21 cellular contexts compared by ENCODE assay signal in the genomic region with DNA sequence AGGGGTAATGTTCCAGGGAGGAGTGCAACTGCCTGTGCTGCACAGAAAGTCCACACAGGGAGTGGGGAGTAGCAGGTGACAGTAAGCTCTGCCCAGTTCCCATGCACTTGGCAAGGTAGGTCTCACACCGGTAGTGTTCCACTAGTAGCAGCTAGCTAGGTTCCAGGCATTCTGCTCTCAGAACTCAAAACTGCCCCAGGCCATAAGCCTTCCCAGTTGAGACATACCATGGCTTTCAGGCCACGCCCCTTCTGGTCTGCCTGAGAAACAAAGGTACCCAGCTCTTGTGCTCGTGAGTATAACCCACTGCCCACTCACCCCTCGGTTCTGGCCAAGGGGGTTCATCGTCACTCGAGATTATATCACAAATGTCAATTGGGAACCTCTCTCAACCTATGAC. TPM values are rescaled to one million over a fixed set of nuclear protein-coding genes. Genes with fewer than 3 reads are reported as not detected.
DNase-seq lines count a peak whose midpoint lies in the region; ATAC-seq and TF ChIP-seq lines count a peak whose summit lies in the region.
"Had no signal": no experiment of that assay in that cellular context is flagged by ENCODE, and none has a peak within 500 bp of the region (broad histone marks: within the 10 kb centered on the region; RNA-seq: fewer than 3 reads in every experiment).

No MANE protein-coding gene starts in this region.

- H3K36me3 ChIP-seq in BLaER1, result peaks cover 59% of the 10 kb centered on the region
- peaks cover 14% of the 10 kb centered on the region for H3K36me3 ChIP-seq in Karpas-422 (ENCODE audit: insufficient read depth, low read length)
- no peaks in the 10 kb centered on the region for H3K36me3 ChIP-seq in mucosa of descending colon (ENCODE audit: low read depth)

- H3K9me3 ChIP-seq in BLaER1 (peaks cover 78% of the 10 kb centered on the region), Karpas-422 (ENCODE audit: low read length) (peaks cover 40% of the 10 kb centered on the region), mucosa of descending colon (peaks cover 14% of the 10 kb centered on the region)
- H3K9me3 ChIP-seq: BE2C had no signal

- no peak for TF ChIP-seq CTCF in mucosa of descending colon (IDR thresholded peaks at IDR 0.05)

- H4K20me1 ChIP-seq in BLaER1 (peaks cover 20% of the 10 kb centered on the region; the same call in 1 of the 2 replicates), Karpas-422 (ENCODE audit: insufficient read depth, low read depth, low read length) (no peaks in the 10 kb centered on the region)

- peaks cover 91% of the 10 kb centered on the region for H3K79me2 ChIP-seq in Karpas-422 (ENCODE audit: low read length)

- H3K27me3 ChIP-seq in BLaER1 (no peaks in the 10 kb centered on the region), Karpas-422 (ENCODE audit: low read length) (no peaks in the 10 kb centered on the region)
- H3K27me3 ChIP-seq: BE2C had no signal

- H3K4me2 ChIP-seq in BLaER1 (no peak overlapping the region), Karpas-422 (ENCODE audit: low read depth, low read length, poor library complexity, severe bottlenecking) (no peak overlapping the region)
- H3K4me2 ChIP-seq: A549, GM23338 had no signal

- H3K27ac ChIP-seq in BLaER1, result no peak overlapping the region
- H3K27ac ChIP-seq in Karpas-422 (ENCODE audit: low read length), result no peak overlapping the region
- H3K27ac ChIP-seq: A549 had no signal

- H2AFZ ChIP-seq in Karpas-422 (ENCODE audit: low read length), result no peak overlapping the region
- H2AFZ ChIP-seq: GM23338 had no signal

- H3K4me1 ChIP-seq in BLaER1 (peaks cover 10% of the 10 kb centered on the region; the same call in 1 of the 2 replicates), Karpas-422 (ENCODE audit: low read length) (no peaks in the 10 kb centered on the region), mucosa of descending colon (ENCODE audit: low read depth) (peaks cover 3% of the 10 kb centered on the region)
- H3K4me1 ChIP-seq: A549, BE2C had no signal

- H3K9ac ChIP-seq in BLaER1 (no peak overlapping the region), Karpas-422 (ENCODE audit: low read length) (no peak overlapping the region)

- intact Hi-C loops in mucosa of descending colon (cut with DNase I, micrococcal nuclease), result no loop called here

- H3K4me3 ChIP-seq in BLaER1, result 0 out of 2 replicates have a peak overlapping the region, but pooled peaks have one; percentile 27
- H3K4me3 ChIP-seq in Karpas-422 (ENCODE audit: low read length), result no peak overlapping the region
- no peak overlapping the region for H3K4me3 ChIP-seq in mucosa of descending colon
- H3K4me3 ChIP-seq: A549, GM23338 had no signal

- ATAC-seq in mucosa of descending colon (no peak), HG03469 (IDR thresholded peaks at IDR 0.05; ENCODE audit: unreplicated experiment) (no peak)
- ATAC-seq: A549, GM23338, HCT116 had no signal

- DNase-seq in Karpas-422 (peak; percentile 27), islet precursor cell (peak; percentile 72), NCI-H748 (lab: John Stamatoyannopoulos, UW; ENCODE audit: unreplicated experiment) (no peak), mucosa of descending colon (no peak)
- DNase-seq: 8988T; ACHN; AML-193; BE2C; C1 segment of cervical spinal cord; Calu3; CD4-positive, alpha-beta memory T cell; COR-L47; DMS53; DMS79 treated with DMSO at 0.1 percent for 48 hours; H9 had no signal

- H3K9me2 ChIP-seq in Karpas-422 (replicated peaks; ENCODE audit: insufficient read depth, low read length), result no peaks in the 10 kb centered on the region

RNA-seq across cellular contexts. Expression of a gene that starts 12.6 kb away (rescaled TPM):
- 9.9 and 15.3 TPM in 2 replicates for total RNA-seq in Karpas-422 (2014; rRNA removed; shearing (Covaris generic); ENCODE audit: low replicate concordance)
- 100 to 1,000 TPM; 113 to 200 (median 186) TPM for total RNA-seq in mucosa of descending colon

RNA-seq across cellular contexts. Expression of a gene that starts 28.4 kb away (rescaled TPM):
- total RNA-seq in Karpas-422 (2014; rRNA removed; shearing (Covaris generic); ENCODE audit: low replicate concordance), result 0.04 TPM in 1 of 2 replicates, not detected in the other
- 1 to 10 TPM in 1 of 3 donors, under 1 TPM in 2; 0.16 to 1.6 (median 0.80) TPM for total RNA-seq in mucosa of descending colon
- total RNA-seq: Calu3; CD4-positive, alpha-beta memory T cell; Daoy; GM23338; H9 had no signal

RNA-seq across cellular contexts. Expression of a gene that starts 59.2 kb away (rescaled TPM):
- total RNA-seq in Karpas-422 (2014; rRNA removed; shearing (Covaris generic); ENCODE audit: low replicate concordance), result not detected in 2 replicates
- total RNA-seq in mucosa of descending colon, result 10 to 100 TPM in 1 of 3 donors, 1 to 10 TPM in 2; 5.3 to 19.3 (median 6.5) TPM
- total RNA-seq: Daoy, GM23338, H9 had no signal

Comparison
In these comparisons a context has a peak if more than half of its experiments do, and no peak if none do; other contexts are left out.
1. DNase-seq: peak in Karpas-422 (single experiment) and islet precursor cell (single experiment); none in NCI-H748 (single experiment) and mucosa of descending colon (0 of 3).